8 cellular contexts compared by ENCODE assay signal in genomic region chr1:22053018-22053860, GRCh38. TPM values are rescaled to one million over a fixed set of nuclear protein-coding genes. Genes with fewer than 3 reads are reported as not detected.
DNase-seq lines count a peak whose midpoint lies in the region; ATAC-seq and TF ChIP-seq lines count a peak whose summit lies in the region.

No MANE protein-coding gene starts in this region.

- H3K9me3 ChIP-seq in esophagus (ENCODE audit: control insufficient read depth in 2 of 2, insufficient read depth in 1 of 2, low read depth in 1 of 2, low read length in 1 of 2): no peaks in the 10 kb centered on the region

- peaks cover 3 to 8% of the 10 kb centered on the region in 2 donors for H3K4me1 ChIP-seq in esophagus (ENCODE audit: control insufficient read depth in 2 of 2, insufficient read depth in 2 of 2, low read length in 1 of 2)

- no peak for DNase-seq in AG09309 (ENCODE audit: low read depth)
- DNase-seq in NOMO-1 (lab: John Stamatoyannopoulos, UW; ENCODE audit: unreplicated experiment in 2 of 2): peak; percentile 48 to 65
- peak; percentile 69 for DNase-seq in activated T-cell treated with anti-CD3 and anti-CD28 coated beads, Interleukin-2, amount 50 U/mL, for 1 hour
- peak; percentile 34 for DNase-seq in mucosa of gallbladder (ENCODE audit: low spot score)

- H3K9me3 Mint-ChIP-seq in stimulated activated naive CD8-positive, alpha-beta T cell treated with anti-CD3 and anti-CD28 coated beads, Interleukin-15, Interleukin-2, amounts not matched to agents 100 ng/mL and 50 ng/mL, for 24 hours: no peaks in the 10 kb centered on the region

- peaks cover 45% of the 10 kb centered on the region for H3K36me3 Mint-ChIP-seq in stimulated activated naive CD8-positive, alpha-beta T cell treated with anti-CD3 and anti-CD28 coated beads, Interleukin-15, Interleukin-2, amounts not matched to agents 100 ng/mL and 50 ng/mL, for 24 hours (ENCODE audit: low read depth)

- peak overlapping the region; percentile 97 for H3K27ac Mint-ChIP-seq in stimulated activated naive CD8-positive, alpha-beta T cell treated with anti-CD3 and anti-CD28 coated beads, Interleukin-15, Interleukin-2, amounts not matched to agents 100 ng/mL and 50 ng/mL, for 24 hours

- peaks cover 72% of the 10 kb centered on the region for H3K4me1 Mint-ChIP-seq in stimulated activated naive CD8-positive, alpha-beta T cell treated with anti-CD3 and anti-CD28 coated beads, Interleukin-15, Interleukin-2, amounts not matched to agents 100 ng/mL and 50 ng/mL, for 24 hours (ENCODE audit: low read depth)

- peak overlapping the region; percentile 100 for H3K27ac ChIP-seq in esophagus (ENCODE audit: low read depth in 2 of 2, low read length in 1 of 2)

- WGBS in esophagus, 2 donors: 0 to 1% methylated on average over 36 to 70 of the region's 70 CpGs

- no peaks in the 10 kb centered on the region for H3K27me3 ChIP-seq in esophagus (ENCODE audit: control insufficient read depth in 1 of 2, insufficient read depth in 2 of 2, low read length in 2 of 2)

- ATAC-seq in GM19023 (IDR thresholded peaks at IDR 0.05; ENCODE audit: unreplicated experiment): peak; percentile 44
- ATAC-seq in HG03175 (IDR thresholded peaks at IDR 0.05; ENCODE audit: unreplicated experiment): peak; percentile 32

- H3K27me3 Mint-ChIP-seq in stimulated activated naive CD8-positive, alpha-beta T cell treated with anti-CD3 and anti-CD28 coated beads, Interleukin-15, Interleukin-2, amounts not matched to agents 100 ng/mL and 50 ng/mL, for 24 hours: no peaks in the 10 kb centered on the region

- TF ChIP-seq CTCF in AG09309 (IDR thresholded peaks at IDR 0.05; ENCODE audit: control insufficient read depth, insufficient read depth, low read depth, low read length, missing control alignments): no peak

- H3K4me3 ChIP-seq in AG09309 (ENCODE audit: control insufficient read depth, low read depth, low read length): peak overlapping the region; percentile 84
- H3K4me3 ChIP-seq in esophagus (ENCODE audit: low read depth in 1 of 2, low read length in 2 of 2): peak overlapping the region; percentile 80 to 99

- H3K4me3 Mint-ChIP-seq in stimulated activated naive CD8-positive, alpha-beta T cell treated with anti-CD3 and anti-CD28 coated beads, Interleukin-15, Interleukin-2, amounts not matched to agents 100 ng/mL and 50 ng/mL, for 24 hours: peak overlapping the region; percentile 96

- no peaks in the 10 kb centered on the region for H3K36me3 ChIP-seq in esophagus (ENCODE audit: control insufficient read depth in 2 of 2, insufficient read depth in 2 of 2, low read length in 1 of 2)

RNA-seq across cellular contexts. Expression of gene CDC42, which starts 0.7 kb away (rescaled TPM):
- 100 to 1,000 TPM; 100 to 138 TPM for polyA plus RNA-seq in esophagus
- total RNA-seq in mucosa of gallbladder: 273 TPM

RNA-seq across cellular contexts. Expression of gene CELA3A, which starts 51.8 kb away (rescaled TPM):
- polyA plus RNA-seq in esophagus: 1 to 10 TPM in 1 of 2 donors, under 1 TPM in 1; 0.47 to 2.6 TPM
- total RNA-seq in mucosa of gallbladder: 25.1 TPM
